ENCODE assay signal across 18 cellular contexts in the genomic region with DNA sequence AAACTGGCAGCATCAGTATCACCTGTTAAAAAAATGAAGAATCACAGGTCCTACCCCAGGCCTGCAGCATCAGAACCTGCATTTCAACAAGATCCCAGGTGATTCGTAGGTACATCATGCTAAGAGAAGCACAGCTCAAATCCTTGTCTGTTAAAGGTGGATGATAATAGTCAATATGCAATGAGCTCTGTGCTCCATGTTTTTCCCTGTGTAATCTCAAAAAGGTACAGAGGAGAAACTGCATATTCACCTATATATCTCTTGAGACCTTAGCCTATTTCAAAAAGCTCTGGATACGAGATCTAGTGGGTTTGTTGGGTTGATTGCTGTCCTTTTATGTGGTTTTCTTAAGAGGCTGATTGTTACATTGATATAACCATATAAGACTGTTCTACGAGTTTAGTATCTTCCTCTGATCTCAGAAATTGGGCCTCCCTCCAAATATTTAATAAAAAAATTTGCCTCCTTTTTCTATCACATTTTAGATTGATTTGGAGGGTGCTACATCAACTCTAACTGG.
DNase-seq lines count a peak whose midpoint lies in the region; ATAC-seq and TF ChIP-seq lines count a peak whose summit lies in the region.
"Had no signal": no experiment of that assay in that cellular context is flagged by ENCODE, and none has a peak within 500 bp of the region (broad histone marks: within the 10 kb centered on the region; RNA-seq: fewer than 3 reads in every experiment).

No MANE protein-coding gene starts in this region.

- H3K27ac ChIP-seq in liver (ENCODE audit: low read depth in 1 of 2, low read length in 2 of 2) = peak overlapping the region in 1 of 2 donors; percentile 26
- no peak overlapping the region for H3K27ac ChIP-seq in right lobe of liver
- H3K27ac ChIP-seq in WERI-Rb-1 = peak overlapping the region; percentile 64
- peak overlapping the region; percentile 80 for H3K27ac ChIP-seq in epithelial cell of prostate
- H3K27ac ChIP-seq in uterus = peak overlapping the region; percentile 28 to 55
- no peak overlapping the region for H3K27ac ChIP-seq in prostate gland
- H3K27ac ChIP-seq: body of pancreas, HL-60 had no signal

- H3K9ac ChIP-seq in liver (ENCODE audit: low read depth in 1 of 2, low read length in 2 of 2) = no peak overlapping the region

- 74% methylated on average over 3 of the region's 3 CpGs for WGBS in liver
- WGBS in right lobe of liver (ENCODE audit: insufficient coverage, low coverage, low lambda C conversion rate, missing lambda C conversion rate) = 63% methylated on average over 3 of the region's 3 CpGs
- 60% methylated on average over 3 of the region's 3 CpGs for WGBS in prostate gland

- H3K4me3 ChIP-seq in liver (ENCODE audit: low read depth in 1 of 3, low read length in 3 of 3) = no peak overlapping the region
- H3K4me3 ChIP-seq in right lobe of liver = no peak overlapping the region
- no peak overlapping the region for H3K4me3 ChIP-seq in WERI-Rb-1 (ENCODE audit: low read depth, low read length)
- no peak overlapping the region for H3K4me3 ChIP-seq in uterus
- no peak overlapping the region for H3K4me3 ChIP-seq in prostate gland
- H3K4me3 ChIP-seq: body of pancreas, gastrocnemius medialis, thoracic aorta had no signal

- intact Hi-C loops in right lobe of liver (cut with DNase I) (no loop called here), uterus (cut with DNase I; ENCODE audit: low total_unique reads) (no loop called here), prostate gland (cut with DNase I) (no loop called here)

- TF ChIP-seq POLR2A in right lobe of liver (IDR thresholded peaks at IDR 0.05) (no peak), uterus (IDR thresholded peaks at IDR 0.05) (no peak), prostate gland (IDR thresholded peaks at IDR 0.05) (no peak)

- H3K36me3 ChIP-seq in liver (ENCODE audit: control insufficient read depth in 4 of 4, insufficient read depth in 3 of 4, low read depth in 1 of 4, low read length in 3 of 4) (no peaks in the 10 kb centered on the region), right lobe of liver (no peaks in the 10 kb centered on the region), WERI-Rb-1 (no peaks in the 10 kb centered on the region; the same call in none of the 2 replicates), uterus (no peaks in the 10 kb centered on the region), prostate gland (no peaks in the 10 kb centered on the region)
- H3K36me3 ChIP-seq: gastrocnemius medialis, thoracic aorta had no signal

- no peak for TF ChIP-seq RAD21 in liver (IDR thresholded peaks at IDR 0.05)

- DNase-seq in right lobe of liver (no peak), WERI-Rb-1 (no peak), epithelial cell of prostate (ENCODE audit: low read depth, low spot score) (no peak), uterus (no peak), prostate gland (ENCODE audit: low spot score) (no peak)
- DNase-seq in stimulated activated CD4-positive, alpha-beta T cell treated with anti-CD3 and anti-CD28 coated beads, Interleukin-15, amount 100 ng/mL, for 24 hours = no peak
- DNase-seq in stimulated activated CD4-positive, alpha-beta T cell treated with anti-CD3 and anti-CD28 coated beads, Interleukin-4, amount 100 ng/mL, for 4 hours = no peak
- DNase-seq: activated CD4-positive, alpha-beta T cell treated with anti-CD3 and anti-CD28 coated beads for 48 hours; activated naive CD4-positive, alpha-beta T cell treated with anti-CD3 and anti-CD28 coated beads for 36 hours; COR-L47; midbrain; NCI-H187 treated with DMSO at 0.1 percent for 48 hours; stimulated activated CD4-positive, alpha-beta T cell treated with anti-CD3 and anti-CD28 coated beads, Interleukin-12 subunit alpha, Interleukin-12 subunit beta, amount 100 ng/mL, for 4 hours had no signal

- no peak for ATAC-seq in right lobe of liver

- no peaks in the 10 kb centered on the region for H3K9me3 ChIP-seq in liver (ENCODE audit: control insufficient read depth in 4 of 4, low read length in 3 of 4)
- no peaks in the 10 kb centered on the region for H3K9me3 ChIP-seq in right lobe of liver
- H3K9me3 ChIP-seq in WERI-Rb-1 (ENCODE audit: severe bottlenecking) = no peaks in the 10 kb centered on the region
- H3K9me3 ChIP-seq in uterus = no peaks in the 10 kb centered on the region
- H3K9me3 ChIP-seq in prostate gland = no peaks in the 10 kb centered on the region
- H3K9me3 ChIP-seq: body of pancreas, gastrocnemius medialis, thoracic aorta had no signal

- TF ChIP-seq CTCF in liver (IDR thresholded peaks at IDR 0.05; ENCODE audit: low read depth, low read length, missing input control) = no peak
- no peak for TF ChIP-seq CTCF in right lobe of liver (IDR thresholded peaks at IDR 0.05)
- no peak for TF ChIP-seq CTCF in WERI-Rb-1 (IDR thresholded peaks at IDR 0.05; ENCODE audit: low read depth, low read length)
- no peak for TF ChIP-seq CTCF in uterus (IDR thresholded peaks at IDR 0.05)
- no peak for TF ChIP-seq CTCF in prostate gland (IDR thresholded peaks at IDR 0.05)

- peaks cover 2 to 20% (median 14%) of the 10 kb centered on the region in 4 donors for H3K4me1 ChIP-seq in liver (ENCODE audit: control insufficient read depth in 4 of 4, insufficient read depth in 4 of 4, low read length in 3 of 4)
- peaks cover 0 to 24% (median 7%) of the 10 kb centered on the region in 4 donors for H3K4me1 ChIP-seq in right lobe of liver
- H3K4me1 ChIP-seq in uterus = no peaks in the 10 kb centered on the region
- no peaks in the 10 kb centered on the region for H3K4me1 ChIP-seq in prostate gland (replicated peaks)

- H3K27me3 ChIP-seq in liver (ENCODE audit: control insufficient read depth in 4 of 4, insufficient read depth in 4 of 4, low read length in 3 of 4) = no peaks in the 10 kb centered on the region
- H3K27me3 ChIP-seq in right lobe of liver = no peaks in the 10 kb centered on the region
- H3K27me3 ChIP-seq in WERI-Rb-1 (ENCODE audit: insufficient read depth, low read depth, severe bottlenecking) = no peaks in the 10 kb centered on the region
- no peaks in the 10 kb centered on the region for H3K27me3 ChIP-seq in uterus
- H3K27me3 ChIP-seq in prostate gland (replicated peaks; ENCODE audit: insufficient read depth) = no peaks in the 10 kb centered on the region
- H3K27me3 ChIP-seq: body of pancreas, gastrocnemius medialis had no signal

TF ChIP-seq in liver, 16 proteins besides CTCF, POLR2A, EP300 and RAD21:
- no peak for TF ChIP-seq NR2F2 (IDR thresholded peaks at IDR 0.05)
- TF ChIP-seq RXRA (IDR thresholded peaks at IDR 0.05) = no peak
- no peak for TF ChIP-seq FOXA2 (IDR thresholded peaks at IDR 0.05)
- TF ChIP-seq YY1 (IDR thresholded peaks at IDR 0.05) = peak; percentile 7
- TF ChIP-seq HNF4G (IDR thresholded peaks at IDR 0.05) = peak; percentile 4

Comparison
In these comparisons a context has a peak if more than half of its experiments do, and no peak if none do; other contexts are left out.
1. H3K27ac ChIP-seq: peak in WERI-Rb-1 (single experiment), epithelial cell of prostate (single experiment) and uterus (2 of 2); none in right lobe of liver (0 of 3) and prostate gland (0 of 2).